In genomic region chr20:62776035-62776691, GRCh38 we compare ENCODE assay signal across 12 cellular contexts. TPM values are rescaled to one million over a fixed set of nuclear protein-coding genes. Genes with fewer than 3 reads are reported as not detected.
DNase-seq lines count a peak whose midpoint lies in the region; ATAC-seq, FAIRE-seq and TF ChIP-seq lines count a peak whose summit lies in the region.
"Had no signal": no experiment of that assay in that cellular context is flagged by ENCODE, and none has a peak within 500 bp of the region (broad histone marks: within the 10 kb centered on the region; RNA-seq: fewer than 3 reads in every experiment).

No MANE protein-coding gene starts in this region.

- H2AFZ ChIP-seq in keratinocyte (ENCODE audit: control insufficient read depth, low read length): no peak overlapping the region

- no peaks in the 10 kb centered on the region for H3K36me3 ChIP-seq in keratinocyte (ENCODE audit: control insufficient read depth in 2 of 2, extremely low read depth in 1 of 2, insufficient read depth in 2 of 2, low read length in 2 of 2)
- H3K36me3 ChIP-seq in thymus (ENCODE audit: control insufficient read depth, insufficient read depth): no peaks in the 10 kb centered on the region

- no peaks in the 10 kb centered on the region for H3K9me1 ChIP-seq in keratinocyte (ENCODE audit: control insufficient read depth, extremely low read depth, insufficient read depth, low read length)

- no peak for TF ChIP-seq CTCF in keratinocyte (optimal IDR thresholded peaks at IDR 0.05 in 1 of 3, IDR thresholded peaks at IDR 0.05 in 1 of 3, conservative IDR thresholded peaks at IDR 0.05 in 1 of 3; ENCODE audit: extremely low read depth in 1 of 3, insufficient read depth in 2 of 3, low read length in 3 of 3)

- 94% methylated on average over 24 of the region's 24 CpGs for WGBS in thymus

- H3K27me3 Mint-ChIP-seq in activated naive CD4-positive, alpha-beta T cell treated with anti-CD3 and anti-CD28 coated beads, Interleukin-2, amount 50 U/mL, for 24 hours: no peaks in the 10 kb centered on the region
- no peaks in the 10 kb centered on the region for H3K27me3 Mint-ChIP-seq in T-cell

- no peaks in the 10 kb centered on the region for H3K9me3 Mint-ChIP-seq in activated naive CD4-positive, alpha-beta T cell treated with anti-CD3 and anti-CD28 coated beads, Interleukin-2, amount 50 U/mL, for 24 hours
- no peaks in the 10 kb centered on the region for H3K9me3 Mint-ChIP-seq in T-cell
- H3K9me3 Mint-ChIP-seq: HFFc6 had no signal

- H3K27me3 ChIP-seq in keratinocyte (ENCODE audit: control insufficient read depth, extremely low read depth, insufficient read depth, low read length) (no peaks in the 10 kb centered on the region), thymus (ENCODE audit: control insufficient read depth, insufficient read depth) (no peaks in the 10 kb centered on the region)

- CTCF ChIA-PET in T-cell (lab: Charles Lee): no interaction called here
- CTCF ChIA-PET in HEK293T (lab: Yijun Ruan, JAX): no interaction called here

- H3K27ac Mint-ChIP-seq in activated naive CD4-positive, alpha-beta T cell treated with anti-CD3 and anti-CD28 coated beads, Interleukin-2, amount 50 U/mL, for 24 hours: peak overlapping the region; percentile 96
- H3K27ac Mint-ChIP-seq in T-cell: peak overlapping the region; percentile 92 to 93
- H3K27ac Mint-ChIP-seq: HFFc6 had no signal

- H3K4me1 Mint-ChIP-seq in activated naive CD4-positive, alpha-beta T cell treated with anti-CD3 and anti-CD28 coated beads, Interleukin-2, amount 50 U/mL, for 24 hours: peaks cover 63% of the 10 kb centered on the region
- peaks cover 45 to 60% (median 59%) of the 10 kb centered on the region in 3 donors for H3K4me1 Mint-ChIP-seq in T-cell

- DNase-seq in activated naive CD4-positive, alpha-beta T cell (lab: John Stamatoyannopoulos, UW): no peak
- DNase-seq in T-cell: no peak
- no peak for DNase-seq in keratinocyte (ENCODE audit: low read depth, low spot score)
- no peak for DNase-seq in D341Med (ENCODE audit: low spot score)
- DNase-seq in COLO668 (lab: John Stamatoyannopoulos, UW; ENCODE audit: unreplicated experiment): no peak
- DNase-seq in HEK293T (ENCODE audit: extremely low spot score): no peak
- DNase-seq: dorsolateral prefrontal cortex, HFFc6 had no signal

- H3K4me3 ChIP-seq in keratinocyte (ENCODE audit: control insufficient read depth in 2 of 3, extremely low read depth in 1 of 3, insufficient read depth in 2 of 3, low read depth in 1 of 3, low read length in 3 of 3) (no peak overlapping the region), thymus (ENCODE audit: low read length) (no peak overlapping the region)
- H3K4me3 ChIP-seq: dorsolateral prefrontal cortex had no signal

- H3K9me3 ChIP-seq in keratinocyte (ENCODE audit: control insufficient read depth, low read depth, low read length): no peaks in the 10 kb centered on the region
- no peaks in the 10 kb centered on the region for H3K9me3 ChIP-seq in thymus (ENCODE audit: control insufficient read depth)

- H3K4me1 ChIP-seq in keratinocyte (ENCODE audit: control insufficient read depth, extremely low read depth, insufficient read depth, low read length): peaks cover 22% of the 10 kb centered on the region
- H3K4me1 ChIP-seq in thymus (ENCODE audit: control insufficient read depth, insufficient read depth, low read length): peaks cover 5% of the 10 kb centered on the region

- dilution Hi-C loops in keratinocyte (cut with MboI; ENCODE audit: extremely low pct_ligation_motif_present, low sequenced_read_pairs): no loop called here

- H3K27ac ChIP-seq in keratinocyte (ENCODE audit: control insufficient read depth, insufficient read depth, low read length): no peak overlapping the region
- H3K27ac ChIP-seq in thymus (ENCODE audit: low read depth): peak overlapping the region; percentile 89
- H3K27ac ChIP-seq: dorsolateral prefrontal cortex had no signal

- H3K9ac ChIP-seq in keratinocyte (ENCODE audit: control insufficient read depth, extremely low read depth, insufficient read depth, low read length): no peak overlapping the region

- no peaks in the 10 kb centered on the region for H4K20me1 ChIP-seq in keratinocyte (ENCODE audit: control insufficient read depth, extremely low read depth, insufficient read depth, low read length)

- H3K79me2 ChIP-seq in keratinocyte (ENCODE audit: control insufficient read depth, insufficient read depth, low read length): no peaks in the 10 kb centered on the region

- POLR2A ChIA-PET in T-cell (lab: Charles Lee) (no interaction called here), HEK293T (lab: Yijun Ruan, JAX) (interaction anchor here (1.2 kb wide), 1 partner anchor 18 kb away, joined by 3 read pairs; no protein-coding TSS in a partner anchor)

- peak overlapping the region; percentile 35 for H3K4me2 ChIP-seq in keratinocyte (ENCODE audit: control insufficient read depth, extremely low read depth, insufficient read depth, low read depth, low read length)

- no peak for ATAC-seq in T-cell (replicated peaks in 1 of 4)
- ATAC-seq: sciatic nerve had no signal

- H3K36me3 Mint-ChIP-seq in activated naive CD4-positive, alpha-beta T cell treated with anti-CD3 and anti-CD28 coated beads, Interleukin-2, amount 50 U/mL, for 24 hours: no peaks in the 10 kb centered on the region
- H3K36me3 Mint-ChIP-seq in T-cell: no peaks in the 10 kb centered on the region

- FAIRE-seq in keratinocyte (lab: Jason Lieb, UNC): no peak
- FAIRE-seq: TTC549 had no signal

- peak overlapping the region; percentile 23 for H3K4me3 Mint-ChIP-seq in activated naive CD4-positive, alpha-beta T cell treated with anti-CD3 and anti-CD28 coated beads, Interleukin-2, amount 50 U/mL, for 24 hours
- H3K4me3 Mint-ChIP-seq in T-cell: peak overlapping the region in 2 of 3 donors; percentile 28 to 70

TF ChIP-seq in HEK293T, 16 proteins besides CTCF, POLR2A, EP300 and RAD21:
- TF ChIP-seq BHLHE40 (IDR thresholded peaks at IDR 0.05; ENCODE audit: borderline replicate concordance) (no peak), PKNOX1 (IDR thresholded peaks at IDR 0.05) (no peak), NFRKB (IDR thresholded peaks at IDR 0.05) (no peak), SP1 (IDR thresholded peaks at IDR 0.05) (no peak), TARDBP (IDR thresholded peaks at IDR 0.05) (no peak)
TF ChIP-seq in HEK293T: peak in this region for 0.

RNA-seq across cellular contexts. Expression of gene MRGBP, which starts 20.1 kb away (rescaled TPM):
- total RNA-seq in T-cell: 10 to 100 TPM in 3 of 5 donors, 1 to 10 TPM in 2; 8.6 to 13.9 (median 12.8) TPM
- polyA plus RNA-seq in keratinocyte (12.3 to 15.6 TPM (median 15.0 TPM) in 3 replicates), thymus (14.4 TPM)
- 5.1 TPM for polyA plus RNA-seq in keratinocyte (2011; ENCODE audit: low read depth)
- polyA plus RNA-seq in keratinocyte (2011; cell fraction: cytosol; rRNA removed): 10.0 and 15.3 TPM in 2 replicates
- 12.3 and 13.1 TPM in 2 replicates for polyA plus RNA-seq in keratinocyte (2011; cell fraction: nucleus; rRNA removed)
- 9.0 and 16.4 TPM in 2 replicates for polyA plus RNA-seq in keratinocyte (2012; ENCODE audit: low replicate concordance)
- 8.1 to 12.9 TPM (median 8.4 TPM) in 3 replicates for polyA minus RNA-seq in keratinocyte
- 12.9 TPM for polyA minus RNA-seq in keratinocyte (2011; cell fraction: cytosol; rRNA and poly(A)+ RNA removed)
- 3.9 TPM in 2 replicates for polyA minus RNA-seq in keratinocyte (2011; cell fraction: nucleus; rRNA and poly(A)+ RNA removed)

RNA-seq across cellular contexts. Expression of gene OGFR, which starts 28.5 kb away (rescaled TPM):
- 10 to 100 TPM; 46.5 to 91.1 (median 83.0) TPM for total RNA-seq in T-cell
- polyA plus RNA-seq in keratinocyte (29.8 to 39.8 TPM (median 31.5 TPM) in 3 replicates), thymus (90.4 TPM)
- 12.8 TPM for polyA plus RNA-seq in keratinocyte (2011; ENCODE audit: low read depth)
- polyA plus RNA-seq in keratinocyte (2011; cell fraction: cytosol; rRNA removed): 17.3 and 32.5 TPM in 2 replicates
- 43.7 and 47.3 TPM in 2 replicates for polyA plus RNA-seq in keratinocyte (2011; cell fraction: nucleus; rRNA removed)
- polyA plus RNA-seq in keratinocyte (2012; ENCODE audit: low replicate concordance): 10.9 and 37.3 TPM in 2 replicates
- 17.8 to 29.0 TPM (median 26.5 TPM) in 3 replicates for polyA minus RNA-seq in keratinocyte
- 44.1 TPM for polyA minus RNA-seq in keratinocyte (2011; cell fraction: cytosol; rRNA and poly(A)+ RNA removed)
- 20.3 and 22.1 TPM in 2 replicates for polyA minus RNA-seq in keratinocyte (2011; cell fraction: nucleus; rRNA and poly(A)+ RNA removed)

RNA-seq across cellular contexts. Expression of gene COL9A3, which starts 40.7 kb away (rescaled TPM):
- 1 to 10 TPM in 1 of 5 donors, under 1 TPM in 3, not detected in 1; 0.51 to 2.1 (median 0.75) TPM for total RNA-seq in T-cell
- polyA plus RNA-seq in keratinocyte (2.7 to 4.8 TPM (median 3.6 TPM) in 3 replicates), thymus (7.0 TPM)
- 0.36 TPM for polyA plus RNA-seq in keratinocyte (2011; ENCODE audit: low read depth)
- polyA plus RNA-seq in keratinocyte (2011; cell fraction: cytosol; rRNA removed): 1.7 and 3.6 TPM in 2 replicates
- 2.0 and 2.6 TPM in 2 replicates for polyA plus RNA-seq in keratinocyte (2011; cell fraction: nucleus; rRNA removed)
- 1.5 and 7.3 TPM in 2 replicates for polyA plus RNA-seq in keratinocyte (2012; ENCODE audit: low replicate concordance)
- 0.23 to 0.61 TPM in 2 of 3 replicates, not detected in the other for polyA minus RNA-seq in keratinocyte
- polyA minus RNA-seq in keratinocyte (2011; cell fraction: cytosol; rRNA and poly(A)+ RNA removed): 5.4 TPM
- polyA minus RNA-seq in keratinocyte (2011; cell fraction: nucleus; rRNA and poly(A)+ RNA removed): 0.47 and 0.84 TPM in 2 replicates
